In the genomic region with DNA sequence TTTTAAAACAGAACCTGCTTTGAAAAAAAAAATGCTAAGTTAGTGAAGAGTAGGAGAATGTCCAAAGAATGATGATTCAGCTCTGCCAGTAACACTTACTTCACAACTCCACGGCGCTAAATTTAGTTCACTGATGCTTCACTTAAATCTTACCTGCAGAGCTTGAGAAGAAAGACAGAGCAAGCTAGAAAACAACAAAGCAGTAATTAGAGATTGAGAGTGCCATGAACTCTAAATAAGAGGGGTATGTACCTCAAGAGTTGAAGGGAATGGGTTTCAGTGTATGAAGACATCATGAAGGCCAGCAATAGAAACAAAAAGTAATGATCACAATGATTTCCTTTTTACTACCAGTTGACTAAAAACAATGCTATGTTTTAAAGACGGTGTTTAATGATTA, we compare ENCODE assay signal across 8 cellular contexts. TPM values are rescaled to one million over a fixed set of nuclear protein-coding genes. Genes with fewer than 3 reads are reported as not detected.
DNase-seq lines count a peak whose midpoint lies in the region; ATAC-seq and TF ChIP-seq lines count a peak whose summit lies in the region.
"Had no signal": no experiment of that assay in that cellular context is flagged by ENCODE, and none has a peak within 500 bp of the region (broad histone marks: within the 10 kb centered on the region; RNA-seq: fewer than 3 reads in every experiment).

No MANE protein-coding gene starts in this region.

- H3K36me3 Mint-ChIP-seq in H9 (ENCODE audit: insufficient read depth in 1 of 3, low read depth in 3 of 3) (peaks cover 12 to 67% (median 41%) of the 10 kb centered on the region in 3 experiments; a peak in 6 of 7 replicates), natural killer cell (peaks cover 8% of the 10 kb centered on the region)

- peak overlapping the region in 2 of 3 experiments; percentile 19 to 53; a peak in 3 of 7 replicates for H3K27ac Mint-ChIP-seq in H9
- H3K27ac Mint-ChIP-seq in natural killer cell, result peak overlapping the region; percentile 10 to 37

- no peak overlapping the region for H2AK5ac ChIP-seq in H9 (ENCODE audit: insufficient read length, low read length)

- TF ChIP-seq CTCF in H9 (conservative IDR thresholded peaks at IDR 0.05) (no peak), SK-N-SH (IDR thresholded peaks at IDR 0.05) (no peak), natural killer cell (IDR thresholded peaks at IDR 0.05) (no peak), mucosa of descending colon (IDR thresholded peaks at IDR 0.05) (no peak)

- H3K4me1 Mint-ChIP-seq in H9 (no peaks in the 10 kb centered on the region), natural killer cell (peaks cover 11 to 13% of the 10 kb centered on the region in 2 donors)

- no peak overlapping the region for H3K4ac ChIP-seq in H9 (ENCODE audit: low read depth, low read length)

- POLR2A ChIA-PET in SK-N-SH (lab: Yijun Ruan, JAX), result no interaction called here

- no peak overlapping the region for H3T11ph ChIP-seq in H9 (ENCODE audit: low read length)

- CTCF ChIA-PET in SK-N-SH (lab: Yijun Ruan, JAX), result interaction anchor here (0.9 to 2.9 kb wide), 2 partner anchors 23 to 35 kb away, joined by 3 to 17 read pairs; no protein-coding TSS in a partner anchor

- H3K4me1 ChIP-seq in H9 (ENCODE audit: insufficient read depth, low read length), result no peaks in the 10 kb centered on the region
- H3K4me1 ChIP-seq in SK-N-SH (ENCODE audit: control insufficient read depth in 1 of 2, insufficient read depth in 2 of 2, low read depth in 1 of 2, low read length in 1 of 2), result peaks cover 0 to 4% of the 10 kb centered on the region in 2 experiments; a peak in 2 of 4 replicates
- H3K4me1 ChIP-seq in mucosa of descending colon (ENCODE audit: low read depth), result no peaks in the 10 kb centered on the region

- no peak for TF ChIP-seq EP300 in SK-N-SH (IDR thresholded peaks at IDR 0.05; ENCODE audit: borderline replicate concordance in 1 of 2, low read depth in 1 of 2, low read length in 1 of 2)

- no peaks in the 10 kb centered on the region for H3K27me3 Mint-ChIP-seq in H9 (ENCODE audit: low read depth)
- no peaks in the 10 kb centered on the region for H3K27me3 Mint-ChIP-seq in natural killer cell (ENCODE audit: low read depth in 2 of 2)

- H3K56ac ChIP-seq in H9 (ENCODE audit: insufficient read length, low read depth, low read length), result no peak overlapping the region

- H2BK5ac ChIP-seq in H9 (ENCODE audit: insufficient read length, low read length), result no peak overlapping the region

- H3K27me3 ChIP-seq in H9 (ENCODE audit: insufficient read depth, low read length) (no peaks in the 10 kb centered on the region), SK-N-SH (ENCODE audit: insufficient read depth) (no peaks in the 10 kb centered on the region)

- WGBS in H9 (ENCODE audit: extremely low coverage, insufficient read length, low lambda C conversion rate), result no CpG with 5 or more reads among the region's 3 CpGs
- 86% methylated on average over 3 of the region's 3 CpGs for WGBS in SK-N-SH (ENCODE audit: low lambda C conversion rate)

- H3K27ac ChIP-seq in H9 (ENCODE audit: insufficient read length, low read depth, low read length) (no peak overlapping the region), SK-N-SH (ENCODE audit: low read depth in 2 of 2, low read length in 1 of 2) (peak overlapping the region; percentile 12 to 20; a peak in 3 of 4 replicates)

- no peak overlapping the region for H2BK20ac ChIP-seq in H9 (ENCODE audit: low read depth, low read length, poor library complexity, severe bottlenecking)

- intact Hi-C loops in natural killer cell (cut with micrococcal nuclease) (no loop called here), mucosa of descending colon (cut with DNase I, micrococcal nuclease) (no loop called here)

- no peak overlapping the region for H4K5ac ChIP-seq in H9 (ENCODE audit: insufficient read length, low read depth, low read length)

- H2AFZ ChIP-seq in H9 (ENCODE audit: low read length), result no peak overlapping the region
- no peak overlapping the region for H2AFZ ChIP-seq in SK-N-SH (ENCODE audit: low read depth)

- H3K9ac ChIP-seq in H9 (ENCODE audit: extremely low read depth, insufficient read length, low read length) (no peak overlapping the region), SK-N-SH (no peak overlapping the region)

- no peaks in the 10 kb centered on the region for H3K79me1 ChIP-seq in H9 (ENCODE audit: insufficient read depth, low read depth, low read length, poor library complexity, severe bottlenecking)

- H3K9me2 ChIP-seq in SK-N-SH, result no peaks in the 10 kb centered on the region

- H3K9me3 Mint-ChIP-seq in H9 (no peaks in the 10 kb centered on the region), natural killer cell (no peaks in the 10 kb centered on the region)

- no peak overlapping the region for H4K8ac ChIP-seq in H9 (replicated peaks; ENCODE audit: insufficient read length, low read depth, low read length)

- H4K91ac ChIP-seq in H9 (ENCODE audit: insufficient read length, low read depth, low read length), result no peak overlapping the region

- H3K14ac ChIP-seq in H9 (ENCODE audit: insufficient read depth, low read length), result no peak overlapping the region

- no peak overlapping the region for H2BK120ac ChIP-seq in H9 (ENCODE audit: low read depth, low read length, poor library complexity, severe bottlenecking)

- H3K79me2 ChIP-seq in H9 (ENCODE audit: insufficient read depth, low read length) (no peaks in the 10 kb centered on the region), SK-N-SH (ENCODE audit: insufficient read depth) (no peaks in the 10 kb centered on the region)

- H3K23ac ChIP-seq in H9 (ENCODE audit: insufficient read length, low read depth, low read length), result no peak overlapping the region

- no peak for DNase-seq in H9
- DNase-seq in SK-N-SH, result no peak
- no peak for DNase-seq in natural killer cell
- no peak for DNase-seq in NOMO-1 treated with dmso at 0.1 percent for 144 hours (lab: John Stamatoyannopoulos, UW; ENCODE audit: unreplicated experiment)
- no peak for DNase-seq in NCI-H510A treated with DMSO at 0.1 percent for 48 hours (lab: John Stamatoyannopoulos, UW)
- DNase-seq in mucosa of descending colon, result no peak
- DNase-seq: MV-4-11 had no signal

- H3F3A ChIP-seq in SK-N-SH (replicated peaks; ENCODE audit: insufficient read depth), result no peaks in the 10 kb centered on the region

- H3K4me2 ChIP-seq in H9 (ENCODE audit: insufficient read depth, insufficient read length, low read length) (no peak overlapping the region), SK-N-SH (no peak overlapping the region)

- H3K4me3 Mint-ChIP-seq in H9, result no peak overlapping the region
- H3K4me3 Mint-ChIP-seq in natural killer cell, result no peak overlapping the region

- H4K20me1 ChIP-seq in H9 (ENCODE audit: control insufficient read depth, insufficient read depth, insufficient read length) (no peaks in the 10 kb centered on the region), SK-N-SH (ENCODE audit: insufficient read depth) (no peaks in the 10 kb centered on the region)

- H2BK15ac ChIP-seq in H9 (ENCODE audit: low read depth, low read length), result no peak overlapping the region

- no peak overlapping the region for H3K4me3 ChIP-seq in SK-N-SH (ENCODE audit: low read depth in 2 of 2, low read length in 1 of 2)
- no peak overlapping the region for H3K4me3 ChIP-seq in mucosa of descending colon

- H2BK12ac ChIP-seq in H9 (ENCODE audit: insufficient read length, low read depth, low read length), result no peak overlapping the region

- H3K36me3 ChIP-seq in SK-N-SH (replicated peaks in 1 of 2; ENCODE audit: control insufficient read depth in 1 of 2, insufficient read depth in 2 of 2, low read length in 1 of 2), result peaks cover 60 to 61% of the 10 kb centered on the region in 2 experiments
- peaks cover 11% of the 10 kb centered on the region for H3K36me3 ChIP-seq in mucosa of descending colon (ENCODE audit: low read depth)

- no peak for TF ChIP-seq RAD21 in SK-N-SH (IDR thresholded peaks at IDR 0.05; ENCODE audit: low read length)

- no peaks in the 10 kb centered on the region for H3K23me2 ChIP-seq in H9 (ENCODE audit: insufficient read length, low read depth, low read length, poor library complexity, severe bottlenecking)

- ATAC-seq in GM19023 (IDR thresholded peaks at IDR 0.05; ENCODE audit: unreplicated experiment) (peak; percentile 70), natural killer cell (no peak), mucosa of descending colon (no peak)

- H3K9me3 ChIP-seq in H9 (ENCODE audit: control insufficient read depth, low read depth, low read length), result no peaks in the 10 kb centered on the region
- no peaks in the 10 kb centered on the region for H3K9me3 ChIP-seq in SK-N-SH
- H3K9me3 ChIP-seq in mucosa of descending colon, result no peaks in the 10 kb centered on the region

- no peak overlapping the region for H3K18ac ChIP-seq in H9 (ENCODE audit: insufficient read length, low read depth, low read length)

TF ChIP-seq in SK-N-SH, 30 proteins besides CTCF, POLR2A, EP300 and RAD21:
- TF ChIP-seq, protein P1, sequence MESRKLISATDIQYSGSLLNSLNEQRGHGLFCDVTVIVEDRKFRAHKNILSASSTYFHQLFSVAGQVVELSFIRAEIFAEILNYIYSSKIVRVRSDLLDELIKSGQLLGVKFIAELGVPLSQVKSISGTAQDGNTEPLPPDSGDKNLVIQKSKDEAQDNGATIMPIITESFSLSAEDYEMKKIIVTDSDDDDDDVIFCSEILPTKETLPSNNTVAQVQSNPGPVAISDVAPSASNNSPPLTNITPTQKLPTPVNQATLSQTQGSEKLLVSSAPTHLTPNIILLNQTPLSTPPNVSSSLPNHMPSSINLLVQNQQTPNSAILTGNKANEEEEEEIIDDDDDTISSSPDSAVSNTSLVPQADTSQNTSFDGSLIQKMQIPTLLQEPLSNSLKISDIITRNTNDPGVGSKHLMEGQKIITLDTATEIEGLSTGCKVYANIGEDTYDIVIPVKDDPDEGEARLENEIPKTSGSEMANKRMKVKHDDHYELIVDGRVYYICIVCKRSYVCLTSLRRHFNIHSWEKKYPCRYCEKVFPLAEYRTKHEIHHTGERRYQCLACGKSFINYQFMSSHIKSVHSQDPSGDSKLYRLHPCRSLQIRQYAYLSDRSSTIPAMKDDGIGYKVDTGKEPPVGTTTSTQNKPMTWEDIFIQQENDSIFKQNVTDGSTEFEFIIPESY (IDR thresholded peaks at IDR 0.05; ENCODE audit: borderline replicate concordance, low read depth), result no peak
- 0 out of 2 replicates have a peak, but pooled peaks have one; percentile 13 for TF ChIP-seq MEF2A (IDR thresholded peaks at IDR 0.05; ENCODE audit: borderline replicate concordance, low read depth)

RNA-seq across cellular contexts. Expression of gene EPRS1, which starts 32.8 kb away (rescaled TPM):
- total RNA-seq in H9 (2021), result 121 and 128 TPM in 2 replicates
- 23.4 and 28.2 TPM in 2 replicates for polyA plus RNA-seq in SK-N-SH (2012; rRNA removed)
- polyA plus RNA-seq in SK-N-SH (2012; cell fraction: cytosol; rRNA removed), result 29.1 and 32.5 TPM in 2 replicates
- 24.2 and 37.9 TPM in 2 replicates for polyA plus RNA-seq in SK-N-SH (2012; cell fraction: nucleus; rRNA removed)
- 10 to 100 TPM; 46.8 to 61.2 (median 47.4) TPM for total RNA-seq in natural killer cell
- 10 to 100 TPM; 65.5 to 69.4 (median 67.6) TPM for total RNA-seq in mucosa of descending colon
